30 cellular contexts compared by ENCODE assay signal in the genomic region with DNA sequence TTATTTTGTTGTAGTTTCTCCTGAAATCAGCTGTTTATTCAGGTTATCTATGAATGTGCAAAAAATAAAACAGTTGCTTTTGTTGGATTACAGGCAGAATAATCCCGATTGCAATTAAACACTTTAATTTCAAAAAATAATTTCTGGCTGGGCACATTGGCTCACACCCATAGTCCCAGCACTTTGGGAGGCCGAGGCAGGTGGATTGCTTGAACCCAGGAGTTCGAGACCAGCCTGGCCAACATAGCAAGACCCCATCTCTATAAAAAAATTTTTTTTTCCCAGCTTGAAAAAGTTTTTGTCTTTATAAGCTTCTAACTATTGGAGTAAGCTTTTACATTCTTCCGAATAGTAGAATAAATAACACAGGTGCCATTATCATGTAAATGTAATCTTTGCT. TPM values are rescaled to one million over a fixed set of nuclear protein-coding genes. Genes with fewer than 3 reads are reported as not detected.
"Had no signal": no experiment of that assay in that cellular context is flagged by ENCODE, and none has a peak within 500 bp of the region (broad histone marks: within the 10 kb centered on the region; RNA-seq: fewer than 3 reads in every experiment).

No MANE protein-coding gene starts in this region.

- H3K9me3 ChIP-seq: colonic mucosa, esophagus squamous epithelium, gastrocnemius medialis, heart right ventricle, left lung, lower lobe of right lung, mucosa of descending colon had no signal

- H3K4me3 ChIP-seq: colonic mucosa, esophagus squamous epithelium, gastrocnemius medialis, heart right ventricle, left lung, lower lobe of right lung, mucosa of descending colon had no signal

- H3K4me1 ChIP-seq: colonic mucosa, gastrocnemius medialis, heart right ventricle, left lung, lower lobe of right lung had no signal

- H3K9me3 Mint-ChIP-seq: dendritic cell treated with granulocyte-macrophage colony-stimulating factor and Interleukin-4, amounts not matched to agents 40 ng/mL and 50 ng/mL, for 4 days; effector memory CD8-positive, alpha-beta T cell; endodermal cell had no signal

- DNase-seq: colonic mucosa; cortex of kidney; effector CD8-positive, alpha-beta T cell; effector memory CD8-positive, alpha-beta T cell; endodermal cell; erythroblast; esophagus squamous epithelium; foreskin fibroblast; foreskin melanocyte; gastrocnemius medialis; glutamatergic neuron; head of caudate nucleus; heart right ventricle; hippocampal formation; left cardiac atrium; left lung; left ventricle myocardium superior; lower lobe of right lung; mesenchymal stem cell; mucosa of descending colon; naive B cell had no signal

- ATAC-seq: effector memory CD8-positive, alpha-beta T cell; esophagus mucosa; gastrocnemius medialis; heart right ventricle; left cardiac atrium; left lung; left ventricle myocardium superior; lower lobe of right lung; mucosa of descending colon had no signal

- H3K36me3 ChIP-seq: colonic mucosa, gastrocnemius medialis, left lung had no signal

- H3K27ac ChIP-seq: colonic mucosa, epithelial cell of prostate, esophagus squamous epithelium, gastrocnemius medialis, heart right ventricle, left lung, lower lobe of right lung had no signal

- H3K27me3 ChIP-seq: colonic mucosa, esophagus squamous epithelium, gastrocnemius medialis, heart right ventricle, left lung had no signal

- H3K27me3 Mint-ChIP-seq: dendritic cell treated with granulocyte-macrophage colony-stimulating factor and Interleukin-4, amounts not matched to agents 40 ng/mL and 50 ng/mL, for 4 days; effector memory CD8-positive, alpha-beta T cell; naive B cell had no signal

- H3K4me3 Mint-ChIP-seq: dendritic cell treated with granulocyte-macrophage colony-stimulating factor and Interleukin-4, amounts not matched to agents 40 ng/mL and 50 ng/mL, for 4 days; effector memory CD8-positive, alpha-beta T cell; endodermal cell; mesothelial cell of epicardium; naive B cell had no signal

- H3K4me1 Mint-ChIP-seq: endodermal cell, mesothelial cell of epicardium had no signal

- H3K27ac Mint-ChIP-seq: dendritic cell treated with granulocyte-macrophage colony-stimulating factor and Interleukin-4, amounts not matched to agents 40 ng/mL and 50 ng/mL, for 4 days; effector memory CD8-positive, alpha-beta T cell; endodermal cell; mesothelial cell of epicardium; naive B cell had no signal

RNA-seq across cellular contexts. Expression of a gene that starts 38.0 kb away (rescaled TPM):
- total RNA-seq: dermis microvascular lymphatic vessel endothelial cell, glomerular endothelial cell, lung microvascular endothelial cell, mesenteric fat pad, myocyte had no signal
